1 cellular context compared by ENCODE assay signal in genomic region chr17:30116661-30117547, GRCh38.
TF ChIP-seq lines count a peak whose summit lies in the region.

Gene NSRP1, plus strand, starts transcription at chr17:30116816. Its CDS starts 28 bp downstream, at chr17:30116844.

TF ChIP-seq in K562, 482 proteins besides CTCF, POLR2A, EP300 and RAD21 (continued from another document and continues in another):
- peak; percentile 95 for TF ChIP-seq POLR2AphosphoS5 (IDR thresholded peaks at IDR 0.05; ENCODE audit: control insufficient read depth, insufficient read depth, low read depth, low read length)
- 0 out of 2 replicates have a peak, but pooled peaks have one; percentile 37 for TF ChIP-seq LCOR (CRISPR knock-in tag; IDR thresholded peaks at IDR 0.05)
- TF ChIP-seq ZBTB12 (CRISPR knock-in tag; IDR thresholded peaks at IDR 0.05) = peak; percentile 71; the same call in 1 of the 2 replicates
- TF ChIP-seq CXXC5 (CRISPR knock-in tag; IDR thresholded peaks at IDR 0.05) = peak; percentile 91
- TF ChIP-seq MTA3 (IDR thresholded peaks at IDR 0.05; ENCODE audit: borderline replicate concordance) = peak; percentile 79; the same call in 1 of the 2 replicates
- peak; percentile 96 for TF ChIP-seq KDM5B (IDR thresholded peaks at IDR 0.05; ENCODE audit: insufficient replicate concordance, low read depth, low read length)
- TF ChIP-seq BRD9 (IDR thresholded peaks at IDR 0.05; ENCODE audit: low read depth, partially characterized antibody) = peak; percentile 83
- 0 out of 4 replicates have a peak, but pooled peaks of 1 of the 2 experiments have one; percentile 37 for TF ChIP-seq ZNF639 (CRISPR knock-in tag; conservative IDR thresholded peaks at IDR 0.05 in 1 of 2, IDR thresholded peaks at IDR 0.05 in 1 of 2)
- TF ChIP-seq THRB (CRISPR knock-in tag; conservative IDR thresholded peaks at IDR 0.05) = peak; percentile 89; the same call in 1 of the 2 replicates
- no peak for TF ChIP-seq ZNF146 (CRISPR knock-in tag; IDR thresholded peaks at IDR 0.05; ENCODE audit: unreplicated experiment)
- TF ChIP-seq EHMT2 (IDR thresholded peaks at IDR 0.05) = 0 out of 2 replicates have a peak, but pooled peaks have one; percentile 5
- peak; percentile 48; the same call in 1 of the 2 replicates for TF ChIP-seq CHAMP1 (IDR thresholded peaks at IDR 0.05)
- TF ChIP-seq CEBPG (CRISPR knock-in tag; IDR thresholded peaks at IDR 0.05) = no peak; the same call in 1 of the 2 replicates
- TF ChIP-seq CEBPG (tag; conservative IDR thresholded peaks at IDR 0.05 in 1 of 2, IDR thresholded peaks at IDR 0.05 in 1 of 2) = no peak
- TF ChIP-seq CBFB (CRISPR knock-in tag; IDR thresholded peaks at IDR 0.05) = no peak
- TF ChIP-seq JUN (IDR thresholded peaks at IDR 0.05; ENCODE audit: borderline replicate concordance, low read depth, low read length) = peak; percentile 78
- TF ChIP-seq JUN (CRISPR knock-in tag; IDR thresholded peaks at IDR 0.05; ENCODE audit: borderline replicate concordance) = no peak
- peak; percentile 56 for TF ChIP-seq MAX (CRISPR knock-in tag; IDR thresholded peaks at IDR 0.05)
- TF ChIP-seq HLTF (IDR thresholded peaks at IDR 0.05) = peak; percentile 78; the same call in 1 of the 2 replicates
- TF ChIP-seq NCOA6 (IDR thresholded peaks at IDR 0.05) = peak; percentile 70; the same call in 1 of the 2 replicates
- TF ChIP-seq PHB2 (IDR thresholded peaks at IDR 0.05; ENCODE audit: low read depth) = peak; percentile 50; the same call in 1 of the 2 replicates
- no peak for TF ChIP-seq DEAF1 (CRISPR knock-in tag; IDR thresholded peaks at IDR 0.05)
- TF ChIP-seq MTF1 (CRISPR knock-in tag; IDR thresholded peaks at IDR 0.05; ENCODE audit: borderline replicate concordance) = no peak
- TF ChIP-seq BHLHE40 (IDR thresholded peaks at IDR 0.05; ENCODE audit: low read length) = peak; percentile 76
- peak; percentile 92 for TF ChIP-seq ZBTB2 (IDR thresholded peaks at IDR 0.05)
- peak; percentile 11; the same call in 1 of the 2 replicates for TF ChIP-seq PREB (CRISPR knock-in tag; IDR thresholded peaks at IDR 0.05)
- peak; percentile 97 for TF ChIP-seq CREM (IDR thresholded peaks at IDR 0.05; ENCODE audit: low read depth)
- peak; percentile 94 for TF ChIP-seq CHD2 (IDR thresholded peaks at IDR 0.05; ENCODE audit: low read depth, low read length)
- TF ChIP-seq PML (IDR thresholded peaks at IDR 0.05; ENCODE audit: low read length) = peak; percentile 84
- TF ChIP-seq HDAC1 (IDR thresholded peaks at IDR 0.05) = peak in 1 of 2 experiments; percentile 87; a peak in 2 of 4 replicates
- peak in 1 of 2 experiments; percentile 21; a peak in 1 of 4 replicates for TF ChIP-seq ARNT (IDR thresholded peaks at IDR 0.05)
- peak; percentile 88 for TF ChIP-seq GTF2E2 (tag; IDR thresholded peaks at IDR 0.05)
- TF ChIP-seq ZNF785 (CRISPR knock-in tag; IDR thresholded peaks at IDR 0.05) = no peak
- TF ChIP-seq C11orf30 (IDR thresholded peaks at IDR 0.05; ENCODE audit: low read depth) = peak; percentile 76
- TF ChIP-seq E4F1 (CRISPR knock-in tag; IDR thresholded peaks at IDR 0.05; ENCODE audit: borderline replicate concordance) = no peak
- 0 out of 2 replicates have a peak, but pooled peaks have one; percentile 5 for TF ChIP-seq ARID4B (CRISPR knock-in tag; IDR thresholded peaks at IDR 0.05)
- TF ChIP-seq USF1 (CRISPR knock-in tag; IDR thresholded peaks at IDR 0.05) = 0 out of 2 replicates have a peak, but pooled peaks have one; percentile 28
- TF ChIP-seq FOXJ3 (CRISPR knock-in tag; IDR thresholded peaks at IDR 0.05) = no peak
- peak; percentile 54 for TF ChIP-seq FOXM1 (IDR thresholded peaks at IDR 0.05; ENCODE audit: low read depth)
- no peak for TF ChIP-seq FOXM1 (CRISPR knock-in tag; IDR thresholded peaks at IDR 0.05; ENCODE audit: low read depth)
- no peak for TF ChIP-seq SRSF9 (IDR thresholded peaks at IDR 0.05; ENCODE audit: borderline replicate concordance, low read depth, low read length)
- TF ChIP-seq TBL1XR1 (IDR thresholded peaks at IDR 0.05; ENCODE audit: low read length in 2 of 2) = peak; percentile 59 to 61; a peak in 2 of 4 replicates
- peak; percentile 39; the same call in 1 of the 2 replicates for TF ChIP-seq CBX1 (IDR thresholded peaks at IDR 0.05; ENCODE audit: low read depth)
